Comparison of ENCODE assay signal across 1 cellular context in genomic region chr7:121393005-121393366, GRCh38.
TF ChIP-seq lines count a peak whose summit lies in the region.

No MANE protein-coding gene starts in this region.

TF ChIP-seq in HCT116, 20 proteins besides CTCF, POLR2A, EP300 and RAD21 (continued from another document):
- TF ChIP-seq ZBTB33 (IDR thresholded peaks at IDR 0.05; ENCODE audit: extremely low read depth, insufficient replicate concordance, low read length) (no peak), ATF3 (IDR thresholded peaks at IDR 0.05) (no peak), REST (IDR thresholded peaks at IDR 0.05; ENCODE audit: low read depth) (no peak), CEBPB (IDR thresholded peaks at IDR 0.05; ENCODE audit: low read depth) (no peak), ZFX (IDR thresholded peaks at IDR 0.05) (no peak), SRF (IDR thresholded peaks at IDR 0.05; ENCODE audit: low read depth) (no peak), ELF1 (IDR thresholded peaks at IDR 0.05; ENCODE audit: borderline replicate concordance, low read depth) (no peak), MAX (IDR thresholded peaks at IDR 0.05) (no peak), EGR1 (IDR thresholded peaks at IDR 0.05; ENCODE audit: low read depth) (no peak), EZH2 (IDR thresholded peaks at IDR 0.05) (no peak), TCF7L2 (IDR thresholded peaks at IDR 0.05; ENCODE audit: borderline replicate concordance, extremely low read depth, insufficient read depth, insufficient read length) (no peak), SP1 (IDR thresholded peaks at IDR 0.05; ENCODE audit: low read depth) (no peak)
